1 cellular context compared by ENCODE assay signal in the genomic region with DNA sequence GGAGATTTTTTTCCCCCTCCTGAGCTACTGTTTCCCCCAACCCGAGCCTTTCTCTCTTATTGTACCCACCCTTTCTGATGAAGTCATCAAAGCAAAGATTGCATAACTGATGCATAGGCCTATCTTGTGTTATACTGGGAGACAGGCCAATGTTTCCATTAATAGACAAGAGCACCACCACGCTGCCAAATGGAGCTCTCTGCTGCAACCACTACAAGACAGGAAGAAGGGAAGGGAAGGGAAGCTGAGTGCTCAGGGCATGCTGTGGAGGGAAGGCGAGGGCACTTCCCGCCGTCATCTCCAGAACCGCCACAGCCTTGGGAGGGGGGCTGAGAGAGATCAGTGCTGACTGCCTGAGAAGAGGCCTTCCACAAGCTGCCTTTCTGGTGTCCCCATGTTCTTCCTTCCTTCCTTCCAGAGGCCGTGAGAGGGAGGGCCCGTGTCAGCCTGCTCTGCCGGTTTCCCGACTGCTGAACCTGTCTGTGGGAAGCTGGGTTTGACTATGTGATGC.
A peak's percentile ranks its signal among the peaks of the same experiment; 100 is the strongest.
TF ChIP-seq lines count a peak whose summit lies in the region.

No MANE protein-coding gene starts in this region.

TF ChIP-seq in HepG2, 621 proteins besides CTCF, POLR2A, EP300 and RAD21 (continued from another document and continues in another):
- TF ChIP-seq, protein P1, sequence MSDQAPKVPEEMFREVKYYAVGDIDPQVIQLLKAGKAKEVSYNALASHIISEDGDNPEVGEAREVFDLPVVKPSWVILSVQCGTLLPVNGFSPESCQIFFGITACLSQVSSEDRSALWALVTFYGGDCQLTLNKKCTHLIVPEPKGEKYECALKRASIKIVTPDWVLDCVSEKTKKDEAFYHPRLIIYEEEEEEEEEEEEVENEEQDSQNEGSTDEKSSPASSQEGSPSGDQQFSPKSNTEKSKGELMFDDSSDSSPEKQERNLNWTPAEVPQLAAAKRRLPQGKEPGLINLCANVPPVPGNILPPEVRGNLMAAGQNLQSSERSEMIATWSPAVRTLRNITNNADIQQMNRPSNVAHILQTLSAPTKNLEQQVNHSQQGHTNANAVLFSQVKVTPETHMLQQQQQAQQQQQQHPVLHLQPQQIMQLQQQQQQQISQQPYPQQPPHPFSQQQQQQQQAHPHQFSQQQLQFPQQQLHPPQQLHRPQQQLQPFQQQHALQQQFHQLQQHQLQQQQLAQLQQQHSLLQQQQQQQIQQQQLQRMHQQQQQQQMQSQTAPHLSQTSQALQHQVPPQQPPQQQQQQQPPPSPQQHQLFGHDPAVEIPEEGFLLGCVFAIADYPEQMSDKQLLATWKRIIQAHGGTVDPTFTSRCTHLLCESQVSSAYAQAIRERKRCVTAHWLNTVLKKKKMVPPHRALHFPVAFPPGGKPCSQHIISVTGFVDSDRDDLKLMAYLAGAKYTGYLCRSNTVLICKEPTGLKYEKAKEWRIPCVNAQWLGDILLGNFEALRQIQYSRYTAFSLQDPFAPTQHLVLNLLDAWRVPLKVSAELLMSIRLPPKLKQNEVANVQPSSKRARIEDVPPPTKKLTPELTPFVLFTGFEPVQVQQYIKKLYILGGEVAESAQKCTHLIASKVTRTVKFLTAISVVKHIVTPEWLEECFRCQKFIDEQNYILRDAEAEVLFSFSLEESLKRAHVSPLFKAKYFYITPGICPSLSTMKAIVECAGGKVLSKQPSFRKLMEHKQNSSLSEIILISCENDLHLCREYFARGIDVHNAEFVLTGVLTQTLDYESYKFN (CRISPR knock-in tag; conservative IDR thresholded peaks at IDR 0.05): 0 out of 2 replicates have a peak, but pooled peaks have one; percentile 31
- TF ChIP-seq, protein P2, sequence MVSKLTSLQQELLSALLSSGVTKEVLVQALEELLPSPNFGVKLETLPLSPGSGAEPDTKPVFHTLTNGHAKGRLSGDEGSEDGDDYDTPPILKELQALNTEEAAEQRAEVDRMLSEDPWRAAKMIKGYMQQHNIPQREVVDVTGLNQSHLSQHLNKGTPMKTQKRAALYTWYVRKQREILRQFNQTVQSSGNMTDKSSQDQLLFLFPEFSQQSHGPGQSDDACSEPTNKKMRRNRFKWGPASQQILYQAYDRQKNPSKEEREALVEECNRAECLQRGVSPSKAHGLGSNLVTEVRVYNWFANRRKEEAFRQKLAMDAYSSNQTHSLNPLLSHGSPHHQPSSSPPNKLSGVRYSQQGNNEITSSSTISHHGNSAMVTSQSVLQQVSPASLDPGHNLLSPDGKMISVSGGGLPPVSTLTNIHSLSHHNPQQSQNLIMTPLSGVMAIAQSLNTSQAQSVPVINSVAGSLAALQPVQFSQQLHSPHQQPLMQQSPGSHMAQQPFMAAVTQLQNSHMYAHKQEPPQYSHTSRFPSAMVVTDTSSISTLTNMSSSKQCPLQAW (CRISPR knock-in tag; IDR thresholded peaks at IDR 0.05): 0 out of 2 replicates have a peak, but pooled peaks have one; percentile 7
- TF ChIP-seq RFXANK (CRISPR knock-in tag; IDR thresholded peaks at IDR 0.05): no peak
- TF ChIP-seq, protein P3, sequence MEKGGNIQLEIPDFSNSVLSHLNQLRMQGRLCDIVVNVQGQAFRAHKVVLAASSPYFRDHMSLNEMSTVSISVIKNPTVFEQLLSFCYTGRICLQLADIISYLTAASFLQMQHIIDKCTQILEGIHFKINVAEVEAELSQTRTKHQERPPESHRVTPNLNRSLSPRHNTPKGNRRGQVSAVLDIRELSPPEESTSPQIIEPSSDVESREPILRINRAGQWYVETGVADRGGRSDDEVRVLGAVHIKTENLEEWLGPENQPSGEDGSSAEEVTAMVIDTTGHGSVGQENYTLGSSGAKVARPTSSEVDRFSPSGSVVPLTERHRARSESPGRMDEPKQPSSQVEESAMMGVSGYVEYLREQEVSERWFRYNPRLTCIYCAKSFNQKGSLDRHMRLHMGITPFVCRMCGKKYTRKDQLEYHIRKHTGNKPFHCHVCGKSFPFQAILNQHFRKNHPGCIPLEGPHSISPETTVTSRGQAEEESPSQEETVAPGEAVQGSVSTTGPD (CRISPR knock-in tag; IDR thresholded peaks at IDR 0.05): no peak
- TF ChIP-seq, protein P4, sequence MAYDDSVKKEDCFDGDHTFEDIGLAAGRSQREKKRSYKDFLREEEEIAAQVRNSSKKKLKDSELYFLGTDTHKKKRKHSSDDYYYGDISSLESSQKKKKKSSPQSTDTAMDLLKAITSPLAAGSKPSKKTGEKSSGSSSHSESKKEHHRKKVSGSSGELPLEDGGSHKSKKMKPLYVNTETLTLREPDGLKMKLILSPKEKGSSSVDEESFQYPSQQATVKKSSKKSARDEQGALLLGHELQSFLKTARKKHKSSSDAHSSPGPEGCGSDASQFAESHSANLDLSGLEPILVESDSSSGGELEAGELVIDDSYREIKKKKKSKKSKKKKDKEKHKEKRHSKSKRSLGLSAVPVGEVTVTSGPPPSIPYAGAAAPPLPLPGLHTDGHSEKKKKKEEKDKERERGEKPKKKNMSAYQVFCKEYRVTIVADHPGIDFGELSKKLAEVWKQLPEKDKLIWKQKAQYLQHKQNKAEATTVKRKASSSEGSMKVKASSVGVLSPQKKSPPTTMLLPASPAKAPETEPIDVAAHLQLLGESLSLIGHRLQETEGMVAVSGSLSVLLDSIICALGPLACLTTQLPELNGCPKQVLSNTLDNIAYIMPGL (CRISPR knock-in tag; IDR thresholded peaks at IDR 0.05; ENCODE audit: borderline replicate concordance in 1 of 2, low read depth in 1 of 2): 0 out of 4 replicates have a peak, but pooled peaks of 1 of the 2 experiments have one; percentile 51
- TF ChIP-seq ZNF747 (CRISPR knock-in tag; IDR thresholded peaks at IDR 0.05; ENCODE audit: borderline replicate concordance): 0 out of 2 replicates have a peak, but pooled peaks have one; percentile 48
- TF ChIP-seq, protein P5, sequence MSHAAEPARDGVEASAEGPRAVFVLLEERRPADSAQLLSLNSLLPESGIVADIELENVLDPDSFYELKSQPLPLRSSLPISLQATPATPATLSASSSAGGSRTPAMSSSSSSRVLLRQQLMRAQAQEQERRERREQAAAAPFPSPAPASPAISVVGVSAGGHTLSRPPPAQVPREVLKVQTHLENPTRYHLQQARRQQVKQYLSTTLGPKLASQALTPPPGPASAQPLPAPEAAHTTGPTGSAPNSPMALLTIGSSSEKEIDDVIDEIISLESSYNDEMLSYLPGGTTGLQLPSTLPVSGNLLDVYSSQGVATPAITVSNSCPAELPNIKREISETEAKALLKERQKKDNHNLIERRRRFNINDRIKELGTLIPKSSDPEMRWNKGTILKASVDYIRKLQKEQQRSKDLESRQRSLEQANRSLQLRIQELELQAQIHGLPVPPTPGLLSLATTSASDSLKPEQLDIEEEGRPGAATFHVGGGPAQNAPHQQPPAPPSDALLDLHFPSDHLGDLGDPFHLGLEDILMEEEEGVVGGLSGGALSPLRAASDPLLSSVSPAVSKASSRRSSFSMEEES (CRISPR knock-in tag; IDR thresholded peaks at IDR 0.05): 0 out of 2 replicates have a peak, but pooled peaks have one; percentile 33
- no peak for TF ChIP-seq GABPA (IDR thresholded peaks at IDR 0.05; ENCODE audit: low read depth, low read length)
- TF ChIP-seq GABPA (CRISPR knock-in tag; IDR thresholded peaks at IDR 0.05; ENCODE audit: low read depth): no peak
- TF ChIP-seq, protein P6, sequence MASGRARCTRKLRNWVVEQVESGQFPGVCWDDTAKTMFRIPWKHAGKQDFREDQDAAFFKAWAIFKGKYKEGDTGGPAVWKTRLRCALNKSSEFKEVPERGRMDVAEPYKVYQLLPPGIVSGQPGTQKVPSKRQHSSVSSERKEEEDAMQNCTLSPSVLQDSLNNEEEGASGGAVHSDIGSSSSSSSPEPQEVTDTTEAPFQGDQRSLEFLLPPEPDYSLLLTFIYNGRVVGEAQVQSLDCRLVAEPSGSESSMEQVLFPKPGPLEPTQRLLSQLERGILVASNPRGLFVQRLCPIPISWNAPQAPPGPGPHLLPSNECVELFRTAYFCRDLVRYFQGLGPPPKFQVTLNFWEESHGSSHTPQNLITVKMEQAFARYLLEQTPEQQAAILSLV (CRISPR knock-in tag; IDR thresholded peaks at IDR 0.05; ENCODE audit: borderline replicate concordance): 0 out of 2 replicates have a peak, but pooled peaks have one; percentile 34
- peak; percentile 57 for TF ChIP-seq STAG1 (CRISPR knock-in tag; IDR thresholded peaks at IDR 0.05)
- TF ChIP-seq ZNF12 (CRISPR knock-in tag; IDR thresholded peaks at IDR 0.05): peak; percentile 59; the same call in 1 of the 2 replicates
- no peak for TF ChIP-seq NR1H2 (CRISPR knock-in tag; IDR thresholded peaks at IDR 0.05; ENCODE audit: borderline replicate concordance, low read depth)
- TF ChIP-seq, protein P7, sequence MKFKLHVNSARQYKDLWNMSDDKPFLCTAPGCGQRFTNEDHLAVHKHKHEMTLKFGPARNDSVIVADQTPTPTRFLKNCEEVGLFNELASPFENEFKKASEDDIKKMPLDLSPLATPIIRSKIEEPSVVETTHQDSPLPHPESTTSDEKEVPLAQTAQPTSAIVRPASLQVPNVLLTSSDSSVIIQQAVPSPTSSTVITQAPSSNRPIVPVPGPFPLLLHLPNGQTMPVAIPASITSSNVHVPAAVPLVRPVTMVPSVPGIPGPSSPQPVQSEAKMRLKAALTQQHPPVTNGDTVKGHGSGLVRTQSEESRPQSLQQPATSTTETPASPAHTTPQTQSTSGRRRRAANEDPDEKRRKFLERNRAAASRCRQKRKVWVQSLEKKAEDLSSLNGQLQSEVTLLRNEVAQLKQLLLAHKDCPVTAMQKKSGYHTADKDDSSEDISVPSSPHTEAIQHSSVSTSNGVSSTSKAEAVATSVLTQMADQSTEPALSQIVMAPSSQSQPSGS (CRISPR knock-in tag; IDR thresholded peaks at IDR 0.05): peak; percentile 33; the same call in 1 of the 2 replicates
- TF ChIP-seq, protein P8, sequence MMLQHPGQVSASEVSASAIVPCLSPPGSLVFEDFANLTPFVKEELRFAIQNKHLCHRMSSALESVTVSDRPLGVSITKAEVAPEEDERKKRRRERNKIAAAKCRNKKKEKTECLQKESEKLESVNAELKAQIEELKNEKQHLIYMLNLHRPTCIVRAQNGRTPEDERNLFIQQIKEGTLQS (CRISPR knock-in tag; IDR thresholded peaks at IDR 0.05): peak; percentile 68; the same call in 1 of the 2 replicates
- TF ChIP-seq ZNF816 (CRISPR knock-in tag; IDR thresholded peaks at IDR 0.05; ENCODE audit: borderline replicate concordance): no peak
- 0 out of 2 replicates have a peak, but pooled peaks have one; percentile 12 for TF ChIP-seq ISL2 (CRISPR knock-in tag; IDR thresholded peaks at IDR 0.05)
- TF ChIP-seq CEBPB (IDR thresholded peaks at IDR 0.05; ENCODE audit: borderline replicate concordance, low read depth, low read length): peak; percentile 91
- TF ChIP-seq, protein P9, sequence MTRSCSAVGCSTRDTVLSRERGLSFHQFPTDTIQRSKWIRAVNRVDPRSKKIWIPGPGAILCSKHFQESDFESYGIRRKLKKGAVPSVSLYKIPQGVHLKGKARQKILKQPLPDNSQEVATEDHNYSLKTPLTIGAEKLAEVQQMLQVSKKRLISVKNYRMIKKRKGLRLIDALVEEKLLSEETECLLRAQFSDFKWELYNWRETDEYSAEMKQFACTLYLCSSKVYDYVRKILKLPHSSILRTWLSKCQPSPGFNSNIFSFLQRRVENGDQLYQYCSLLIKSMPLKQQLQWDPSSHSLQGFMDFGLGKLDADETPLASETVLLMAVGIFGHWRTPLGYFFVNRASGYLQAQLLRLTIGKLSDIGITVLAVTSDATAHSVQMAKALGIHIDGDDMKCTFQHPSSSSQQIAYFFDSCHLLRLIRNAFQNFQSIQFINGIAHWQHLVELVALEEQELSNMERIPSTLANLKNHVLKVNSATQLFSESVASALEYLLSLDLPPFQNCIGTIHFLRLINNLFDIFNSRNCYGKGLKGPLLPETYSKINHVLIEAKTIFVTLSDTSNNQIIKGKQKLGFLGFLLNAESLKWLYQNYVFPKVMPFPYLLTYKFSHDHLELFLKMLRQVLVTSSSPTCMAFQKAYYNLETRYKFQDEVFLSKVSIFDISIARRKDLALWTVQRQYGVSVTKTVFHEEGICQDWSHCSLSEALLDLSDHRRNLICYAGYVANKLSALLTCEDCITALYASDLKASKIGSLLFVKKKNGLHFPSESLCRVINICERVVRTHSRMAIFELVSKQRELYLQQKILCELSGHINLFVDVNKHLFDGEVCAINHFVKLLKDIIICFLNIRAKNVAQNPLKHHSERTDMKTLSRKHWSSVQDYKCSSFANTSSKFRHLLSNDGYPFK (CRISPR knock-in tag; IDR thresholded peaks at IDR 0.05; ENCODE audit: borderline replicate concordance): peak; percentile 50; the same call in 1 of the 2 replicates
- TF ChIP-seq SOX13 (IDR thresholded peaks at IDR 0.05): no peak
- peak in 1 of 2 experiments; percentile 61; a peak in 1 of 4 replicates for TF ChIP-seq SOX13 (CRISPR knock-in tag; conservative IDR thresholded peaks at IDR 0.05 in 1 of 2, IDR thresholded peaks at IDR 0.05 in 1 of 2)
- TF ChIP-seq ZFYVE20 (CRISPR knock-in tag; IDR thresholded peaks at IDR 0.05; ENCODE audit: borderline replicate concordance, low read depth): no peak
- TF ChIP-seq, protein P10, sequence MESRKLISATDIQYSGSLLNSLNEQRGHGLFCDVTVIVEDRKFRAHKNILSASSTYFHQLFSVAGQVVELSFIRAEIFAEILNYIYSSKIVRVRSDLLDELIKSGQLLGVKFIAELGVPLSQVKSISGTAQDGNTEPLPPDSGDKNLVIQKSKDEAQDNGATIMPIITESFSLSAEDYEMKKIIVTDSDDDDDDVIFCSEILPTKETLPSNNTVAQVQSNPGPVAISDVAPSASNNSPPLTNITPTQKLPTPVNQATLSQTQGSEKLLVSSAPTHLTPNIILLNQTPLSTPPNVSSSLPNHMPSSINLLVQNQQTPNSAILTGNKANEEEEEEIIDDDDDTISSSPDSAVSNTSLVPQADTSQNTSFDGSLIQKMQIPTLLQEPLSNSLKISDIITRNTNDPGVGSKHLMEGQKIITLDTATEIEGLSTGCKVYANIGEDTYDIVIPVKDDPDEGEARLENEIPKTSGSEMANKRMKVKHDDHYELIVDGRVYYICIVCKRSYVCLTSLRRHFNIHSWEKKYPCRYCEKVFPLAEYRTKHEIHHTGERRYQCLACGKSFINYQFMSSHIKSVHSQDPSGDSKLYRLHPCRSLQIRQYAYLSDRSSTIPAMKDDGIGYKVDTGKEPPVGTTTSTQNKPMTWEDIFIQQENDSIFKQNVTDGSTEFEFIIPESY (CRISPR knock-in tag; IDR thresholded peaks at IDR 0.05): peak; percentile 90
- TF ChIP-seq NRL (CRISPR knock-in tag; IDR thresholded peaks at IDR 0.05; ENCODE audit: borderline replicate concordance): 0 out of 2 replicates have a peak, but pooled peaks have one; percentile 16
- peak; percentile 55 for TF ChIP-seq RBM22 (optimal IDR thresholded peaks at IDR 0.05; ENCODE audit: low read length)
- no peak for TF ChIP-seq NR2F6 (IDR thresholded peaks at IDR 0.05)
- 0 out of 2 replicates have a peak, but pooled peaks have one; percentile 28 for TF ChIP-seq NR2F6 (CRISPR knock-in tag; IDR thresholded peaks at IDR 0.05)
- TF ChIP-seq PAF1 (CRISPR knock-in tag; IDR thresholded peaks at IDR 0.05): peak; percentile 65; the same call in 1 of the 2 replicates
- TF ChIP-seq, protein P11, sequence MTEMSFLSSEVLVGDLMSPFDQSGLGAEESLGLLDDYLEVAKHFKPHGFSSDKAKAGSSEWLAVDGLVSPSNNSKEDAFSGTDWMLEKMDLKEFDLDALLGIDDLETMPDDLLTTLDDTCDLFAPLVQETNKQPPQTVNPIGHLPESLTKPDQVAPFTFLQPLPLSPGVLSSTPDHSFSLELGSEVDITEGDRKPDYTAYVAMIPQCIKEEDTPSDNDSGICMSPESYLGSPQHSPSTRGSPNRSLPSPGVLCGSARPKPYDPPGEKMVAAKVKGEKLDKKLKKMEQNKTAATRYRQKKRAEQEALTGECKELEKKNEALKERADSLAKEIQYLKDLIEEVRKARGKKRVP (CRISPR knock-in tag; IDR thresholded peaks at IDR 0.05): 0 out of 4 replicates have a peak, but pooled peaks of 1 of the 2 experiments have one; percentile 39
- TF ChIP-seq, protein P12, sequence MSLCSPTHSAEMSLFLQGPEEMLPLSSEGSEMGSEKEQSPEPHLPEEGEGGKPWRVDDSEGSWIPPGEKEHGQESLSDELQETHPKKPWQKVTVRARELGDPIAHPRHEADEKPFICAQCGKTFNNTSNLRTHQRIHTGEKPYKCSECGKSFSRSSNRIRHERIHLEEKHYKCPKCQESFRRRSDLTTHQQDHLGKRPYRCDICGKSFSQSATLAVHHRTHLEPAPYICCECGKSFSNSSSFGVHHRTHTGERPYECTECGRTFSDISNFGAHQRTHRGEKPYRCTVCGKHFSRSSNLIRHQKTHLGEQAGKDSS (CRISPR knock-in tag; IDR thresholded peaks at IDR 0.05; ENCODE audit: borderline replicate concordance, low read depth): 0 out of 2 replicates have a peak, but pooled peaks have one; percentile 56
